1 cellular context compared by ENCODE assay signal in genomic region chr1:3326516-3327388, GRCh38.
TF ChIP-seq lines count a peak whose summit lies in the region.

No MANE protein-coding gene starts in this region.

TF ChIP-seq in HepG2, 621 proteins besides CTCF, POLR2A, EP300 and RAD21 (continued from another document and continues in another):
- peak; percentile 80 for TF ChIP-seq UBTF (CRISPR knock-in tag; IDR thresholded peaks at IDR 0.05)
- TF ChIP-seq PAF1 (CRISPR knock-in tag; IDR thresholded peaks at IDR 0.05): no peak
- no peak for TF ChIP-seq ADNP (CRISPR knock-in tag; IDR thresholded peaks at IDR 0.05)
- no peak for TF ChIP-seq PAWR (CRISPR knock-in tag; IDR thresholded peaks at IDR 0.05; ENCODE audit: borderline replicate concordance)
- TF ChIP-seq TGIF2 (CRISPR knock-in tag; IDR thresholded peaks at IDR 0.05): no peak
- TF ChIP-seq ZNF136 (CRISPR knock-in tag; IDR thresholded peaks at IDR 0.05; ENCODE audit: low read depth): no peak
- TF ChIP-seq ZSCAN9 (CRISPR knock-in tag; IDR thresholded peaks at IDR 0.05; ENCODE audit: borderline replicate concordance): no peak
- peak; percentile 59; the same call in 1 of the 2 replicates for TF ChIP-seq ZNF784 (CRISPR knock-in tag; IDR thresholded peaks at IDR 0.05; ENCODE audit: borderline replicate concordance)
- no peak for TF ChIP-seq ZFP82 (CRISPR knock-in tag; IDR thresholded peaks at IDR 0.05; ENCODE audit: borderline replicate concordance)
- TF ChIP-seq ZNF142 (CRISPR knock-in tag; IDR thresholded peaks at IDR 0.05): no peak
- no peak for TF ChIP-seq AGO2 (optimal IDR thresholded peaks at IDR 0.05; ENCODE audit: low read depth, low read length)
- no peak for TF ChIP-seq RBM39 (IDR thresholded peaks at IDR 0.05; ENCODE audit: low read depth, low read length, poor library complexity, severe bottlenecking)
- 0 out of 2 replicates have a peak, but pooled peaks have one; percentile 24 for TF ChIP-seq ZNF275 (CRISPR knock-in tag; IDR thresholded peaks at IDR 0.05; ENCODE audit: borderline replicate concordance)
- TF ChIP-seq CEBPG (CRISPR knock-in tag; IDR thresholded peaks at IDR 0.05): peak; percentile 35
- TF ChIP-seq GABPB1 (CRISPR knock-in tag; IDR thresholded peaks at IDR 0.05): peak; percentile 59; the same call in 1 of the 2 replicates
- TF ChIP-seq BORCS8-MEF2B (CRISPR knock-in tag; IDR thresholded peaks at IDR 0.05): peak; percentile 92
- peak; percentile 59; the same call in 1 of the 2 replicates for TF ChIP-seq POGK (CRISPR knock-in tag; conservative IDR thresholded peaks at IDR 0.05)
- no peak for TF ChIP-seq NFE2 (CRISPR knock-in tag; IDR thresholded peaks at IDR 0.05)
- no peak for TF ChIP-seq ZNF329 (CRISPR knock-in tag; IDR thresholded peaks at IDR 0.05; ENCODE audit: low read depth)
- TF ChIP-seq ZNF274 (CRISPR knock-in tag; IDR thresholded peaks at IDR 0.05): peak; percentile 52
- TF ChIP-seq IKZF4 (CRISPR knock-in tag; IDR thresholded peaks at IDR 0.05; ENCODE audit: borderline replicate concordance, low read depth, not compliant biosample characterization): no peak
- TF ChIP-seq MAFG (CRISPR knock-in tag; IDR thresholded peaks at IDR 0.05): no peak
- no peak for TF ChIP-seq HOXA7 (CRISPR knock-in tag; IDR thresholded peaks at IDR 0.05)
- no peak for TF ChIP-seq TCF7 (IDR thresholded peaks at IDR 0.05; ENCODE audit: low read depth)
- no peak for TF ChIP-seq ZNF737 (CRISPR knock-in tag; IDR thresholded peaks at IDR 0.05; ENCODE audit: borderline replicate concordance)
- TF ChIP-seq ZMYM4 (CRISPR knock-in tag; IDR thresholded peaks at IDR 0.05): no peak; the same call in 1 of the 2 replicates
- peak; percentile 67 for TF ChIP-seq DRAP1 (CRISPR knock-in tag; IDR thresholded peaks at IDR 0.05)
- TF ChIP-seq AGO1 (IDR thresholded peaks at IDR 0.05; ENCODE audit: low read depth, low read length, poor library complexity, severe bottlenecking): peak; percentile 19
- TF ChIP-seq HNF1B (CRISPR knock-in tag; IDR thresholded peaks at IDR 0.05): no peak
- TF ChIP-seq ATF2 (CRISPR knock-in tag; IDR thresholded peaks at IDR 0.05): 0 out of 2 replicates have a peak, but pooled peaks have one; percentile 27
- TF ChIP-seq NFATC3 (CRISPR knock-in tag; IDR thresholded peaks at IDR 0.05): no peak
- no peak for TF ChIP-seq HOXA9 (CRISPR knock-in tag; IDR thresholded peaks at IDR 0.05; ENCODE audit: borderline replicate concordance)
- TF ChIP-seq ATF5 (CRISPR knock-in tag; IDR thresholded peaks at IDR 0.05; ENCODE audit: low read depth): no peak
- no peak for TF ChIP-seq RBM22 (optimal IDR thresholded peaks at IDR 0.05; ENCODE audit: low read length)
- peak; percentile 61; the same call in 1 of the 2 replicates for TF ChIP-seq SP4 (CRISPR knock-in tag; IDR thresholded peaks at IDR 0.05)
- 0 out of 2 replicates have a peak, but pooled peaks have one; percentile 72 for TF ChIP-seq KAT7 (CRISPR knock-in tag; IDR thresholded peaks at IDR 0.05; ENCODE audit: borderline replicate concordance)
- TF ChIP-seq SRSF9 (IDR thresholded peaks at IDR 0.05; ENCODE audit: borderline replicate concordance, insufficient read depth, low read depth, low read length, poor library complexity, severe bottlenecking): no peak
- TF ChIP-seq ZNF101 (CRISPR knock-in tag; IDR thresholded peaks at IDR 0.05; ENCODE audit: borderline replicate concordance, low read depth): no peak
- TF ChIP-seq ZNF20 (CRISPR knock-in tag; IDR thresholded peaks at IDR 0.05): no peak
- 0 out of 2 replicates have a peak, but pooled peaks have one; percentile 9 for TF ChIP-seq FLYWCH1 (CRISPR knock-in tag; IDR thresholded peaks at IDR 0.05)
- 0 out of 2 replicates have a peak, but pooled peaks have one; percentile 23 for TF ChIP-seq THRA (CRISPR knock-in tag; IDR thresholded peaks at IDR 0.05; ENCODE audit: borderline replicate concordance)
